In the genomic region with DNA sequence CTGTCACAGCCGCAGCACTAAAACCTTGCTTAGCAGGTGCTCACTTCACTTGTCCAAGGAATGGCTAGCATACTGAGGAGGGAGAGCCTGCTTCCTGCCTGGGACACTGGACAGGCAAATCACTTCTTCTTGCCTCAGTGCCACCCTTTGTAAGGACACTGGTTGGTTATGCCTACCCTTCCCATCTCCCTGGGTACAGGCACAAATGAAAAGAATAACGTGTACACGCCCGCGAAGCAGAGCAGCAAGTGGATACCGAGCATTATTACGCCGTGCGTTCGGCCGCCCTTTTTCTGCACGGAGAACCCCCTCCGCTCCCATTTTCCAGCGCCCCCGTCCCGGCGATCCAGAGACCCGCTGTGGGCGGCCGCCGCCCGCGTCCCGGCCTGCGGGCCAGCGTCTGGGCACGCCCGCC, we compare ENCODE assay signal across 8 cellular contexts. TPM values are rescaled to one million over a fixed set of nuclear protein-coding genes. Genes with fewer than 3 reads are reported as not detected.
A peak's percentile ranks its signal among the peaks of the same experiment; 100 is the strongest.
DNase-seq lines count a peak whose midpoint lies in the region; ATAC-seq lines count a peak whose summit lies in the region.

No MANE protein-coding gene starts in this region.

- H3K27ac ChIP-seq in SJCRH30 (no peak overlapping the region), muscle layer of colon (ENCODE audit: low read depth, low read length) (peak overlapping the region; percentile 86)

- H3K4me1 ChIP-seq in SJCRH30 (no peaks in the 10 kb centered on the region), endocrine pancreas (ENCODE audit: control insufficient read depth, insufficient read depth, low read length) (no peaks in the 10 kb centered on the region), muscle layer of colon (ENCODE audit: insufficient read depth, low read length) (peaks cover 20% of the 10 kb centered on the region)

- H3K27me3 ChIP-seq in SJCRH30 (no peaks in the 10 kb centered on the region), endocrine pancreas (ENCODE audit: control insufficient read depth, insufficient read depth, low read length) (no peaks in the 10 kb centered on the region), muscle layer of colon (ENCODE audit: control insufficient read depth in 1 of 2, insufficient read depth in 2 of 2, low read length in 2 of 2) (no peaks in the 10 kb centered on the region)

- H3K9me3 ChIP-seq in SJCRH30 (replicated peaks) (no peaks in the 10 kb centered on the region), endocrine pancreas (ENCODE audit: control insufficient read depth, low read length) (no peaks in the 10 kb centered on the region), muscle layer of colon (ENCODE audit: low read length) (no peaks in the 10 kb centered on the region)

- peak; percentile 22 for ATAC-seq in GM18873 (IDR thresholded peaks at IDR 0.05; ENCODE audit: low FRiP score, unreplicated experiment)
- peak; percentile 25 for ATAC-seq in HG03064 (IDR thresholded peaks at IDR 0.05; ENCODE audit: low read depth, unreplicated experiment)

- peak overlapping the region; percentile 73 for H3K4me3 ChIP-seq in SJCRH30
- peak overlapping the region; percentile 60 for H3K4me3 ChIP-seq in endocrine pancreas (ENCODE audit: control insufficient read depth, insufficient read depth, low read length)
- H3K4me3 ChIP-seq in muscle layer of colon (ENCODE audit: low read depth in 1 of 2, low read length in 2 of 2), result peak overlapping the region; percentile 62 to 92

- H3K36me3 ChIP-seq in SJCRH30 (no peaks in the 10 kb centered on the region), endocrine pancreas (ENCODE audit: control insufficient read depth, insufficient read depth, low read length) (no peaks in the 10 kb centered on the region), muscle layer of colon (ENCODE audit: insufficient read depth, low read length) (no peaks in the 10 kb centered on the region)

- H3K9ac ChIP-seq in endocrine pancreas (ENCODE audit: control insufficient read depth, insufficient read depth, low read length) (peak overlapping the region; percentile 15), muscle layer of colon (ENCODE audit: low read length) (peak overlapping the region; percentile 84)

- DNase-seq in CD1c-positive myeloid dendritic cell (ENCODE audit: extremely low spot score) (peak; percentile 8), SJCRH30 (peak in 1 of 2 experiments; percentile 30), MV-4-11 (lab: John Stamatoyannopoulos, UW) (no peak), D341Med (ENCODE audit: low spot score) (no peak)

RNA-seq across cellular contexts. Expression of gene KLHL2, which starts 0.3 kb away (rescaled TPM):
- 12.5 and 17.2 TPM in 2 replicates for total RNA-seq in SJCRH30 (2014; rRNA removed; shearing (Covaris generic))
